In genomic region chr9:114369567-114370240, GRCh38 we compare ENCODE assay signal across 15 cellular contexts. TPM values are rescaled to one million over a fixed set of nuclear protein-coding genes. Genes with fewer than 3 reads are reported as not detected.
DNase-seq lines count a peak whose midpoint lies in the region; ATAC-seq and TF ChIP-seq lines count a peak whose summit lies in the region.
"Had no signal": no experiment of that assay in that cellular context is flagged by ENCODE, and none has a peak within 500 bp of the region (broad histone marks: within the 10 kb centered on the region; RNA-seq: fewer than 3 reads in every experiment).

No MANE protein-coding gene starts in this region.

- H3K9me3 ChIP-seq in iPS-18a (ENCODE audit: control insufficient read depth, low read depth, low read length) (no peaks in the 10 kb centered on the region), upper lobe of right lung (no peaks in the 10 kb centered on the region)
- H3K9me3 ChIP-seq: SK-N-SH had no signal

- H3K9me3 Mint-ChIP-seq in activated B cell treated with CpG ODN at 0.5 μM for 24 hours, result peaks cover 2% of the 10 kb centered on the region

- DNase-seq in activated effector memory CD4-positive, alpha-beta T cell treated with anti-CD3 and anti-CD28 coated beads, Interleukin-2, amount 50 U/mL, for 16 hours, result peak; percentile 58
- DNase-seq in activated effector memory CD4-positive, alpha-beta T cell treated with Interleukin-2 at 50 U/mL for 16 hours, result no peak
- no peak for DNase-seq in activated B cell treated with CpG ODN at 0.5 μM for 24 hours
- peak; percentile 17 for DNase-seq in upper lobe of right lung
- DNase-seq in LoVo (ENCODE audit: low spot score), result no peak
- DNase-seq in NCI-H510A treated with DMSO at 0.1 percent for 48 hours (lab: John Stamatoyannopoulos, UW), result no peak
- no peak for DNase-seq in activated CD8-positive, alpha-beta memory T cell treated with anti-CD3 and anti-CD28 coated beads, Interleukin-2, amount 50 U/mL, for 48 hours
- DNase-seq: central memory CD4-positive, alpha-beta T cell; foreskin fibroblast; HCEC 1CT; left colon; MV-4-11; SK-N-SH had no signal

- H3K4me1 Mint-ChIP-seq in activated B cell treated with CpG ODN at 0.5 μM for 24 hours, result peaks cover 97% of the 10 kb centered on the region

- peak overlapping the region; percentile 42 for H3K9ac ChIP-seq in iPS-18a (ENCODE audit: low read length)
- H3K9ac ChIP-seq: parathyroid adenoma, SK-N-SH had no signal

- H3K4me3 Mint-ChIP-seq in activated B cell treated with CpG ODN at 0.5 μM for 24 hours, result peak overlapping the region; percentile 4

- CTCF ChIA-PET in activated B cell treated with CpG ODN at 0.5 μM for 24 hours (lab: Charles Lee), result interaction anchor here (1.0 to 1.9 kb wide), 2 partner anchors 18 to 36 kb away, joined by 4 to 9 read pairs; partner anchors contain the start of gene AKNA

- no peaks in the 10 kb centered on the region for H3K27me3 Mint-ChIP-seq in activated B cell treated with CpG ODN at 0.5 μM for 24 hours

- peaks cover 34% of the 10 kb centered on the region for H3K4me1 ChIP-seq in iPS-18a (ENCODE audit: control insufficient read depth, low read depth, low read length)
- peaks cover 55% of the 10 kb centered on the region for H3K4me1 ChIP-seq in upper lobe of right lung
- H3K4me1 ChIP-seq: parathyroid adenoma had no signal

- intact Hi-C loops in activated B cell treated with CpG ODN at 0.5 μM for 24 hours (cut with micrococcal nuclease), result no loop called here
- intact Hi-C loops in upper lobe of right lung (cut with DNase I), result no loop called here

- H3K27ac ChIP-seq in iPS-18a (ENCODE audit: low read length) (peak overlapping the region; percentile 82), upper lobe of right lung (peak overlapping the region; percentile 55)
- H3K27ac ChIP-seq: parathyroid adenoma had no signal

- ATAC-seq in activated B cell treated with CpG ODN at 0.5 μM for 24 hours (ENCODE audit: low read depth) (no peak), upper lobe of right lung (no peak)
- ATAC-seq: left colon had no signal

- H3K4me3 ChIP-seq in iPS-18a (ENCODE audit: low read length), result peak overlapping the region; percentile 41
- no peak overlapping the region for H3K4me3 ChIP-seq in upper lobe of right lung

- TF ChIP-seq CTCF in activated B cell treated with CpG ODN at 0.5 μM for 24 hours (IDR thresholded peaks at IDR 0.05) (no peak), upper lobe of right lung (IDR thresholded peaks at IDR 0.05) (no peak)

- peaks cover 84% of the 10 kb centered on the region for H3K36me3 Mint-ChIP-seq in activated B cell treated with CpG ODN at 0.5 μM for 24 hours (ENCODE audit: low read depth)

- peak overlapping the region; percentile 36 for H3K27ac Mint-ChIP-seq in activated B cell treated with CpG ODN at 0.5 μM for 24 hours

- POLR2A ChIA-PET in activated B cell treated with CpG ODN at 0.5 μM for 24 hours (lab: Charles Lee), result interaction anchor here (0.5 to 15.2 kb wide), 3 partner anchors 16 to 560 kb away, joined by 4 to 913 read pairs (median 5); partner anchors contain the start of gene AKNA

- peaks cover 17% of the 10 kb centered on the region for H3K36me3 ChIP-seq in iPS-18a (ENCODE audit: control insufficient read depth, low read depth, low read length)
- H3K36me3 ChIP-seq in upper lobe of right lung, result peaks cover 63% of the 10 kb centered on the region

- no peaks in the 10 kb centered on the region for H3K27me3 ChIP-seq in iPS-18a (ENCODE audit: control insufficient read depth, insufficient read depth, low read length)
- no peaks in the 10 kb centered on the region for H3K27me3 ChIP-seq in upper lobe of right lung

RNA-seq across cellular contexts. Expression of gene AKNA, which starts 18.1 kb away (rescaled TPM):
- 283 and 322 TPM in 2 replicates for total RNA-seq in activated B cell treated with CpG ODN at 0.5 μM for 24 hours
- total RNA-seq in upper lobe of right lung, result 54.7 TPM

RNA-seq across cellular contexts. Expression of gene ORM2, which starts 40.0 kb away (rescaled TPM):
- total RNA-seq in activated B cell treated with CpG ODN at 0.5 μM for 24 hours (not detected in 2 replicates), upper lobe of right lung (3.9 TPM)
- total RNA-seq: left colon had no signal

RNA-seq across cellular contexts. Expression of gene ORM1, which starts 46.8 kb away (rescaled TPM):
- total RNA-seq in activated B cell treated with CpG ODN at 0.5 μM for 24 hours (not detected in 2 replicates), upper lobe of right lung (5.2 TPM)
- total RNA-seq: left colon had no signal

Comparison
In these comparisons a context has a peak if more than half of its experiments do, and no peak if none do; other contexts are left out.
1. DNase-seq: peak in activated effector memory CD4-positive, alpha-beta T cell treated with anti-CD3 and anti-CD28 coated beads, Interleukin-2, amount 50 U/mL, for 16 hours (single experiment) and upper lobe of right lung (single experiment); none in activated effector memory CD4-positive, alpha-beta T cell treated with Interleukin-2 at 50 U/mL for 16 hours (single experiment), activated B cell treated with CpG ODN at 0.5 μM for 24 hours (single experiment), LoVo (single experiment), NCI-H510A treated with DMSO at 0.1 percent for 48 hours (single experiment) and activated CD8-positive, alpha-beta memory T cell treated with anti-CD3 and anti-CD28 coated beads, Interleukin-2, amount 50 U/mL, for 48 hours (single experiment).